29 cellular contexts compared by ENCODE assay signal in the genomic region with DNA sequence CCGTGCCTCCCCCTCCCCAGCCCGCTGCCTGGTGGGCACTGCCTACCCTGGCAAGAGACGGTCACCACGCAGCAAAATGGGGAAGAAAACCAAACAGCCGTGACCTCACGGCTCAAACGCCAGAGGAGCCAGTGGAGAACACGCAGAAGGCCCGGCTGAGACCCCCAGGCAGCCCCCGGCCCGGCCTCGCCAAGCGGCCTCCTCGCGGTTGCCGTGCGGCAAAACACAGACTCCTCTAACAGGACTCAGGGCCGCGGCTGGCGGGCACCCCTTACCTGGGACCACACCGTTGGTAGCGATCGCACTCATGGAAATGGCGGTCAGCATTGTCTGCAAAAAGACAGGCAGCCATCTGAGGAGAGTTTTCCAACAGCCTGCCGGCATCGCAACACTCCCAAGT. TPM values are rescaled to one million over a fixed set of nuclear protein-coding genes. Genes with fewer than 3 reads are reported as not detected.
DNase-seq lines count a peak whose midpoint lies in the region; ATAC-seq lines count a peak whose summit lies in the region.
"Had no signal": no experiment of that assay in that cellular context is flagged by ENCODE, and none has a peak within 500 bp of the region (broad histone marks: within the 10 kb centered on the region; RNA-seq: fewer than 3 reads in every experiment).

No MANE protein-coding gene starts in this region.

- H2BK120ac ChIP-seq in neuronal stem cell (ENCODE audit: low read depth, low read length) = no peak overlapping the region

- H3K23ac ChIP-seq in neuronal stem cell (ENCODE audit: low read depth, low read length, poor library complexity) = peak overlapping the region; percentile 73

- no peak overlapping the region for H2AFZ ChIP-seq in neuronal stem cell (ENCODE audit: low read length)

- H3K4me2 ChIP-seq in neuronal stem cell (ENCODE audit: insufficient read depth, low read length, poor library complexity, severe bottlenecking) = no peak overlapping the region
- H3K4me2 ChIP-seq: A549; BLaER1; BLaER1 treated with 17β-estradiol and CSF1 and Interleukin-3, amounts not matched to agents 10 nM and 100 nM had no signal

- H3K18ac ChIP-seq in neuronal stem cell (ENCODE audit: low read length) = no peak overlapping the region

- H3K27ac Mint-ChIP-seq in activated naive CD4-positive, alpha-beta T cell treated with anti-CD3 and anti-CD28 coated beads, Interleukin-2, amount 50 U/mL, for 72 hours = no peak overlapping the region
- H3K27ac Mint-ChIP-seq: B cell; CD4-positive, alpha-beta memory T cell; CD4-positive, alpha-beta T cell; CD4-positive, CD25-positive, alpha-beta regulatory T cell; CD8-positive, alpha-beta memory T cell; CD8-positive, alpha-beta T cell had no signal

- no peak overlapping the region for H4K8ac ChIP-seq in neuronal stem cell (ENCODE audit: low read depth, low read length)

- H2BK5ac ChIP-seq in neuronal stem cell (ENCODE audit: low read length) = no peak overlapping the region

- no peak overlapping the region for H2BK15ac ChIP-seq in neuronal stem cell (ENCODE audit: low read length)

- H3K4ac ChIP-seq in neuronal stem cell (ENCODE audit: low read length) = no peak overlapping the region

- no peak overlapping the region for H3K27ac ChIP-seq in neuronal stem cell (replicated peaks; ENCODE audit: low read length)
- H3K27ac ChIP-seq: 22Rv1; A549; BLaER1; BLaER1 treated with 17β-estradiol and CSF1 and Interleukin-3, amounts not matched to agents 10 nM and 100 nM; C4-2B had no signal

- H3K27me3 ChIP-seq in neuronal stem cell (ENCODE audit: control insufficient read depth in 3 of 3, insufficient read depth in 3 of 3, low read depth in 1 of 3, low read length in 3 of 3) = no peaks in the 10 kb centered on the region
- H3K27me3 ChIP-seq: BE2C; BLaER1; BLaER1 treated with 17β-estradiol and CSF1 and Interleukin-3, amounts not matched to agents 10 nM and 100 nM had no signal

- no peak overlapping the region for H2AK5ac ChIP-seq in neuronal stem cell (ENCODE audit: low read depth, low read length)

- no peaks in the 10 kb centered on the region for H3K36me3 Mint-ChIP-seq in activated naive CD4-positive, alpha-beta T cell treated with anti-CD3 and anti-CD28 coated beads, Interleukin-2, amount 50 U/mL, for 72 hours

- peaks cover 16% of the 10 kb centered on the region for H3K79me1 ChIP-seq in neuronal stem cell (ENCODE audit: low read depth, low read length)

- H2BK12ac ChIP-seq in neuronal stem cell (ENCODE audit: low read length) = peak overlapping the region; percentile 22

- WGBS in neuronal stem cell (ENCODE audit: extremely low coverage in 2 of 2, insufficient read length in 2 of 2, insufficient replicate concordance in 1 of 2), 2 donors = no CpG with 5 or more reads among the region's 26 CpGs

- H3K14ac ChIP-seq in neuronal stem cell (ENCODE audit: low read length) = no peak overlapping the region

- H3K4me3 ChIP-seq in neuronal stem cell (ENCODE audit: low read length in 2 of 2) = no peak overlapping the region
- H3K4me3 ChIP-seq: A549; BLaER1; BLaER1 treated with 17β-estradiol and CSF1 and Interleukin-3, amounts not matched to agents 10 nM and 100 nM had no signal

- no peaks in the 10 kb centered on the region for H3K9me3 Mint-ChIP-seq in activated naive CD4-positive, alpha-beta T cell treated with anti-CD3 and anti-CD28 coated beads, Interleukin-2, amount 50 U/mL, for 72 hours
- H3K9me3 Mint-ChIP-seq: CD14-positive monocyte; CD4-positive, alpha-beta memory T cell; CD4-positive, alpha-beta T cell; CD4-positive, CD25-positive, alpha-beta regulatory T cell; CD8-positive, alpha-beta memory T cell; CD8-positive, alpha-beta T cell had no signal

- DNase-seq in neuronal stem cell (ENCODE audit: low spot score) = no peak
- no peak for DNase-seq in activated naive CD4-positive, alpha-beta T cell treated with anti-CD3 and anti-CD28 coated beads, Interleukin-2, amount 50 U/mL, for 72 hours (ENCODE audit: low spot score in 2 of 2)
- DNase-seq: 8988T; ACHN; AML-193; BE2C; C1 segment of cervical spinal cord; Caco-2; Calu3; CD4-positive, alpha-beta memory T cell; CD4-positive, alpha-beta T cell; CD4-positive, CD25-positive, alpha-beta regulatory T cell; CD8-positive, alpha-beta memory T cell; CD8-positive, alpha-beta T cell; COR-L47; DMS 273 treated with DMSO at 0.1 percent for 48 hours; DMS153; DMS53; DMS79; DMS79 treated with DMSO at 0.1 percent for 48 hours; DND-41; EL had no signal

- H4K91ac ChIP-seq in neuronal stem cell (ENCODE audit: low read depth, low read length, poor library complexity) = no peak overlapping the region

- H3K36me3 ChIP-seq in neuronal stem cell (replicated peaks in 1 of 2; ENCODE audit: control insufficient read depth in 2 of 2, insufficient read depth in 2 of 2, low read length in 2 of 2) = peaks cover 42 to 71% of the 10 kb centered on the region in 2 donors
- H3K36me3 ChIP-seq: BE2C had no signal

- ATAC-seq in activated naive CD4-positive, alpha-beta T cell treated with anti-CD3 and anti-CD28 coated beads, Interleukin-2, amount 50 U/mL, for 72 hours = no peak
- ATAC-seq: A549; CD8-positive, alpha-beta T cell had no signal

- H3K9ac ChIP-seq in neuronal stem cell (ENCODE audit: low read depth, low read length, poor library complexity) = no peak overlapping the region
- H3K9ac ChIP-seq: BLaER1; BLaER1 treated with 17β-estradiol and CSF1 and Interleukin-3, amounts not matched to agents 10 nM and 100 nM had no signal

- no peaks in the 10 kb centered on the region for H3K4me1 ChIP-seq in neuronal stem cell (ENCODE audit: control insufficient read depth in 2 of 2, insufficient read depth in 1 of 2, low read depth in 1 of 2, low read length in 2 of 2)
- H3K4me1 ChIP-seq: A549, BE2C, Caco-2 had no signal

- H3K9me3 ChIP-seq in neuronal stem cell (replicated peaks in 1 of 2; ENCODE audit: control insufficient read depth in 2 of 2, insufficient read depth in 1 of 2, low read depth in 1 of 2, low read length in 2 of 2) = no peaks in the 10 kb centered on the region
- H3K9me3 ChIP-seq: A549; BE2C; BLaER1; BLaER1 treated with 17β-estradiol and CSF1 and Interleukin-3, amounts not matched to agents 10 nM and 100 nM; Caco-2 had no signal

RNA-seq across cellular contexts. Expression of a gene that starts 23.8 kb away (rescaled TPM):
- polyA plus RNA-seq in neuronal stem cell (2013, experiment 1 of 2) = 25.7 TPM
- polyA plus RNA-seq in neuronal stem cell (2013, experiment 2 of 2) = 25.0 TPM
- 10 to 100 TPM; 19.5 to 74.7 TPM for total RNA-seq in activated naive CD4-positive, alpha-beta T cell treated with anti-CD3 and anti-CD28 coated beads, Interleukin-2, amount 50 U/mL, for 72 hours
